In genomic region chr20:59385038-59385437, GRCh38 we compare ENCODE assay signal across 17 cellular contexts.
DNase-seq lines count a peak whose midpoint lies in the region; ATAC-seq and FAIRE-seq lines count a peak whose summit lies in the region.
"Had no signal": no experiment of that assay in that cellular context is flagged by ENCODE, and none has a peak within 500 bp of the region (broad histone marks: within the 10 kb centered on the region; RNA-seq: fewer than 3 reads in every experiment).

No MANE protein-coding gene starts in this region.

- peak; percentile 9 to 20 for ATAC-seq in activated naive CD4-positive, alpha-beta T cell treated with anti-CD3 and anti-CD28 coated beads, Interleukin-2, amount 50 U/mL, for 72 hours
- ATAC-seq in activated CD8-positive, alpha-beta T cell treated with anti-CD3 and anti-CD28 coated beads, Interleukin-2, amount 10 ng/mL, durations not matched to agents 7 days and 5 days: no peak
- peak; percentile 8 for ATAC-seq in stimulated activated effector memory CD8-positive, alpha-beta T cell treated with anti-CD3 and anti-CD28 coated beads, Interleukin-12 subunit alpha, Interleukin-12 subunit beta, amount 100 ng/mL, for 72 hours

- peak; percentile 9 for FAIRE-seq in HTR-8/SVneo (lab: Jason Lieb, UNC)
- FAIRE-seq: A549, GM19239 had no signal

- H3K36me3 Mint-ChIP-seq in activated naive CD4-positive, alpha-beta T cell treated with anti-CD3 and anti-CD28 coated beads, Interleukin-2, amount 50 U/mL, for 72 hours: no peaks in the 10 kb centered on the region
- no peaks in the 10 kb centered on the region for H3K36me3 Mint-ChIP-seq in activated CD8-positive, alpha-beta T cell treated with anti-CD3 and anti-CD28 coated beads, Interleukin-2, amount 10 ng/mL, durations not matched to agents 7 days and 5 days (ENCODE audit: low read depth)
- no peaks in the 10 kb centered on the region for H3K36me3 Mint-ChIP-seq in stimulated activated effector memory CD8-positive, alpha-beta T cell treated with anti-CD3 and anti-CD28 coated beads, Interleukin-12 subunit alpha, Interleukin-12 subunit beta, amount 100 ng/mL, for 72 hours
- H3K36me3 Mint-ChIP-seq: CD4-positive, CD25-positive, alpha-beta regulatory T cell had no signal

- H3K4me3 Mint-ChIP-seq in activated CD8-positive, alpha-beta T cell treated with anti-CD3 and anti-CD28 coated beads, Interleukin-2, amount 10 ng/mL, durations not matched to agents 7 days and 5 days: no peak overlapping the region
- H3K4me3 Mint-ChIP-seq in stimulated activated effector memory CD8-positive, alpha-beta T cell treated with anti-CD3 and anti-CD28 coated beads, Interleukin-12 subunit alpha, Interleukin-12 subunit beta, amount 100 ng/mL, for 72 hours: no peak overlapping the region

- H3K9me3 Mint-ChIP-seq in activated naive CD4-positive, alpha-beta T cell treated with anti-CD3 and anti-CD28 coated beads, Interleukin-2, amount 50 U/mL, for 72 hours: no peaks in the 10 kb centered on the region
- H3K9me3 Mint-ChIP-seq in activated CD8-positive, alpha-beta T cell treated with anti-CD3 and anti-CD28 coated beads, Interleukin-2, amount 10 ng/mL, durations not matched to agents 7 days and 5 days (ENCODE audit: insufficient read depth): no peaks in the 10 kb centered on the region
- H3K9me3 Mint-ChIP-seq in stimulated activated effector memory CD8-positive, alpha-beta T cell treated with anti-CD3 and anti-CD28 coated beads, Interleukin-12 subunit alpha, Interleukin-12 subunit beta, amount 100 ng/mL, for 72 hours: no peaks in the 10 kb centered on the region
- H3K9me3 Mint-ChIP-seq: CD4-positive, CD25-positive, alpha-beta regulatory T cell had no signal

- H3K27me3 Mint-ChIP-seq in activated CD8-positive, alpha-beta T cell treated with anti-CD3 and anti-CD28 coated beads, Interleukin-2, amount 10 ng/mL, durations not matched to agents 7 days and 5 days (ENCODE audit: low read depth): no peaks in the 10 kb centered on the region

- peak overlapping the region in 1 of 2 donors; percentile 53 for H3K27ac Mint-ChIP-seq in activated naive CD4-positive, alpha-beta T cell treated with anti-CD3 and anti-CD28 coated beads, Interleukin-2, amount 50 U/mL, for 72 hours
- H3K27ac Mint-ChIP-seq in activated CD8-positive, alpha-beta T cell treated with anti-CD3 and anti-CD28 coated beads, Interleukin-2, amount 10 ng/mL, durations not matched to agents 7 days and 5 days: peak overlapping the region; percentile 69
- H3K27ac Mint-ChIP-seq in stimulated activated effector memory CD8-positive, alpha-beta T cell treated with anti-CD3 and anti-CD28 coated beads, Interleukin-12 subunit alpha, Interleukin-12 subunit beta, amount 100 ng/mL, for 72 hours: no peak overlapping the region

- CTCF ChIA-PET in activated CD8-positive, alpha-beta T cell treated with anti-CD3 and anti-CD28 coated beads, Interleukin-2, amount 10 ng/mL, durations not matched to agents 7 days and 5 days (lab: Charles Lee): interaction anchor here (0.7 to 1.4 kb wide), 2 partner anchors 9 to 297 kb away, joined by 3 to 4 read pairs; no protein-coding TSS in a partner anchor

- no peak for DNase-seq in activated naive CD4-positive, alpha-beta T cell treated with anti-CD3 and anti-CD28 coated beads, Interleukin-2, amount 50 U/mL, for 72 hours (ENCODE audit: low spot score in 2 of 2)
- no peak for DNase-seq in activated naive CD4-positive, alpha-beta T cell (lab: John Stamatoyannopoulos, UW)
- DNase-seq in HTR-8/SVneo (ENCODE audit: insufficient read length, low spot score) (no peak), HuH-7 (ENCODE audit: low spot score) (no peak)
- no peak for DNase-seq in activated CD8-positive, alpha-beta T cell treated with anti-CD3 and anti-CD28 coated beads, Interleukin-2, amount 10 ng/mL, durations not matched to agents 7 days and 5 days
- DNase-seq in stimulated activated effector memory CD8-positive, alpha-beta T cell treated with anti-CD3 and anti-CD28 coated beads, Interleukin-12 subunit alpha, Interleukin-12 subunit beta, amount 100 ng/mL, for 72 hours (ENCODE audit: low spot score in 2 of 2): no peak
- DNase-seq in central memory CD4-positive, alpha-beta T cell: no peak
- DNase-seq: GF-D8, IMR-90, Kasumi-1, NCI-H1417 treated with DMSO at 0.1 percent for 48 hours, NCI-H2029 treated with DMSO at 0.1 percent for 48 hours, NCI-H2227 treated with DMSO at 0.1 percent for 48 hours, NCI-H524 treated with DMSO at 0.1 percent for 48 hours had no signal

- POLR2A ChIA-PET in activated CD8-positive, alpha-beta T cell treated with anti-CD3 and anti-CD28 coated beads, Interleukin-2, amount 10 ng/mL, durations not matched to agents 7 days and 5 days (lab: Charles Lee): interaction anchor here (0.7 kb wide), 1 partner anchor 11 kb away, joined by 3 read pairs; no protein-coding TSS in a partner anchor

- peaks cover 10% of the 10 kb centered on the region for H3K4me1 Mint-ChIP-seq in activated CD8-positive, alpha-beta T cell treated with anti-CD3 and anti-CD28 coated beads, Interleukin-2, amount 10 ng/mL, durations not matched to agents 7 days and 5 days (ENCODE audit: low read depth)
- H3K4me1 Mint-ChIP-seq in stimulated activated effector memory CD8-positive, alpha-beta T cell treated with anti-CD3 and anti-CD28 coated beads, Interleukin-12 subunit alpha, Interleukin-12 subunit beta, amount 100 ng/mL, for 72 hours: peaks cover 9% of the 10 kb centered on the region
